ENCODE assay signal across 22 cellular contexts in the genomic region with DNA sequence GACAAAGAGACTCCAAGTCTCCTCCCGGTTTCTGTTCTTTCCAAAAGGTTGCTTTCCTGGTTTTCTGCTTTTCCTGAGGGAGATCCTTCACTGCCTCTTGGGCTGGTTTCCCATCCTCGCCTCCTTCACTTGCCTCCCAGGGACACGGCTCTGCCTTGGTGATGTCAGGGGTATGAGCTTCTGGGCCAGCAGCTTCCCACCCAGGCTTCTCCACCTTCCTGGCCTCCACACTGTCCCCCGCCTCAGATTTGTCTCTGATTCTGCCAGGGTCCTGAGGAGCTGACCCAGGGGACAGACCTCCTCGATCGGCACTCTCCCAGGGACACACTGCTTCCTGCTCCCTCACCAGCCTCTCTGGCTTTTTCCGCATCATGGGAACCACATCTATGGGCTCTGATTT. TPM values are rescaled to one million over a fixed set of nuclear protein-coding genes. Genes with fewer than 3 reads are reported as not detected.
DNase-seq lines count a peak whose midpoint lies in the region; ATAC-seq and TF ChIP-seq lines count a peak whose summit lies in the region.
"Had no signal": no experiment of that assay in that cellular context is flagged by ENCODE, and none has a peak within 500 bp of the region (broad histone marks: within the 10 kb centered on the region; RNA-seq: fewer than 3 reads in every experiment).

No MANE protein-coding gene starts in this region.

- ATAC-seq in natural killer cell = no peak
- no peak for ATAC-seq in natural killer cell treated with Interleukin-12 subunit alpha and Interleukin-12 subunit beta and Interleukin-15 and Interleukin-18, amount 100 ng/mL, for 72 hours
- no peak for ATAC-seq in WTC11
- ATAC-seq in stimulated activated naive B cell treated with anti-CD40 and anti-IgM and Interleukin-4, amounts not matched to agents 10 μg/mL and 1 μg/mL and 100 μg/mL, for 72 hours (replicated peaks) = no peak
- ATAC-seq in activated T-cell treated with anti-CD3 and anti-CD28 coated beads, Interleukin-2, amount 50 U/mL, for 72 hours (replicated peaks in 1 of 2) = no peak
- no peak for ATAC-seq in left ventricle myocardium superior
- ATAC-seq: Panc1 had no signal

- POLR2A ChIA-PET in WTC11 (lab: Charles Lee) = interaction anchor here (0.6 kb wide), 2 partner anchors 57 to 90 kb away, joined by 3 read pairs; no protein-coding TSS in a partner anchor

- no peak for TF ChIP-seq CTCF in natural killer cell (IDR thresholded peaks at IDR 0.05)
- TF ChIP-seq CTCF in WTC11 (IDR thresholded peaks at IDR 0.05) = no peak
- no peak for TF ChIP-seq CTCF in nephron progenitor cell (IDR thresholded peaks at IDR 0.05)

- H3K9me3 Mint-ChIP-seq in natural killer cell (no peaks in the 10 kb centered on the region), WTC11 (no peaks in the 10 kb centered on the region), nephron progenitor cell (no peaks in the 10 kb centered on the region)
- no peaks in the 10 kb centered on the region for H3K9me3 Mint-ChIP-seq in natural killer cell treated with Interleukin-12 subunit alpha and Interleukin-12 subunit beta and Interleukin-15 and Interleukin-18, amount 100 ng/mL, for 72 hours
- no peaks in the 10 kb centered on the region for H3K9me3 Mint-ChIP-seq in stimulated activated naive B cell treated with anti-CD40 and anti-IgM and Interleukin-4, amounts not matched to agents 10 μg/mL and 1 μg/mL and 100 μg/mL, for 72 hours
- H3K9me3 Mint-ChIP-seq in activated T-cell treated with anti-CD3 and anti-CD28 coated beads, Interleukin-2, amount 50 U/mL, for 72 hours = no peaks in the 10 kb centered on the region

- H3K36me3 Mint-ChIP-seq in natural killer cell (no peaks in the 10 kb centered on the region), WTC11 (no peaks in the 10 kb centered on the region), nephron progenitor cell (ENCODE audit: low read depth) (no peaks in the 10 kb centered on the region)
- H3K36me3 Mint-ChIP-seq in natural killer cell treated with Interleukin-12 subunit alpha and Interleukin-12 subunit beta and Interleukin-15 and Interleukin-18, amount 100 ng/mL, for 72 hours = no peaks in the 10 kb centered on the region
- H3K36me3 Mint-ChIP-seq in stimulated activated naive B cell treated with anti-CD40 and anti-IgM and Interleukin-4, amounts not matched to agents 10 μg/mL and 1 μg/mL and 100 μg/mL, for 72 hours = peaks cover 0 to 4% of the 10 kb centered on the region in 2 donors
- no peaks in the 10 kb centered on the region for H3K36me3 Mint-ChIP-seq in activated T-cell treated with anti-CD3 and anti-CD28 coated beads, Interleukin-2, amount 50 U/mL, for 72 hours (ENCODE audit: insufficient read depth in 2 of 2)
- H3K36me3 Mint-ChIP-seq: CD4-positive, CD25-positive, alpha-beta regulatory T cell had no signal

- CTCF ChIA-PET in WTC11 (lab: Charles Lee) = interaction anchor here (1.8 to 10.4 kb wide), 2 partner anchors 16 to 85 kb away, joined by 8 to 221 read pairs; partner anchors contain the start of gene GPR179

- DNase-seq in natural killer cell (no peak), WTC11 (ENCODE audit: low spot score) (no peak), nephron progenitor cell (no peak), HuH-7 (ENCODE audit: low spot score) (no peak), left ventricle myocardium superior (no peak)
- no peak for DNase-seq in natural killer cell treated with Interleukin-12 subunit alpha and Interleukin-12 subunit beta and Interleukin-15 and Interleukin-18, amount 100 ng/mL, for 72 hours (ENCODE audit: low spot score)
- DNase-seq in stimulated activated naive B cell treated with anti-CD40 and anti-IgM and Interleukin-4, amounts not matched to agents 10 μg/mL and 1 μg/mL and 100 μg/mL, for 72 hours = no peak
- DNase-seq in activated T-cell treated with anti-CD3 and anti-CD28 coated beads, Interleukin-2, amount 50 U/mL, for 72 hours = no peak
- DNase-seq: CD4-positive, CD25-positive, alpha-beta regulatory T cell; DMS 273 treated with DMSO at 0.1 percent for 48 hours; DND-41; KG1; NCI-H1092 treated with DMSO at 0.1 percent for 48 hours; NCI-H2029 treated with DMSO at 0.1 percent for 48 hours; NCI-H2171; NCI-H345; NCI-H524; NCI-H774; NK-92 treated with Interleukin-12 subunit alpha and Interleukin-12 subunit beta, amount 100 ng/mL, for 24 hours had no signal

- H3K27ac Mint-ChIP-seq in natural killer cell (peak overlapping the region; percentile 26 to 54), WTC11 (0 out of 2 replicates have a peak overlapping the region, but pooled peaks have one; percentile 54), nephron progenitor cell (peak overlapping the region; percentile 82)
- H3K27ac Mint-ChIP-seq in natural killer cell treated with Interleukin-12 subunit alpha and Interleukin-12 subunit beta and Interleukin-15 and Interleukin-18, amount 100 ng/mL, for 72 hours = no peak overlapping the region
- H3K27ac Mint-ChIP-seq in stimulated activated naive B cell treated with anti-CD40 and anti-IgM and Interleukin-4, amounts not matched to agents 10 μg/mL and 1 μg/mL and 100 μg/mL, for 72 hours = peak overlapping the region; percentile 52
- no peak overlapping the region for H3K27ac Mint-ChIP-seq in activated T-cell treated with anti-CD3 and anti-CD28 coated beads, Interleukin-2, amount 50 U/mL, for 72 hours
- H3K27ac Mint-ChIP-seq: B cell; CD4-positive, CD25-positive, alpha-beta regulatory T cell had no signal

- H3K4me1 Mint-ChIP-seq in natural killer cell (peaks cover 0 to 5% of the 10 kb centered on the region in 2 donors), WTC11 (peaks cover 35% of the 10 kb centered on the region), nephron progenitor cell (peaks cover 61% of the 10 kb centered on the region)
- peaks cover 0 to 6% of the 10 kb centered on the region in 2 donors for H3K4me1 Mint-ChIP-seq in natural killer cell treated with Interleukin-12 subunit alpha and Interleukin-12 subunit beta and Interleukin-15 and Interleukin-18, amount 100 ng/mL, for 72 hours (ENCODE audit: low read depth in 2 of 2)
- peaks cover 10 to 19% of the 10 kb centered on the region in 2 donors for H3K4me1 Mint-ChIP-seq in stimulated activated naive B cell treated with anti-CD40 and anti-IgM and Interleukin-4, amounts not matched to agents 10 μg/mL and 1 μg/mL and 100 μg/mL, for 72 hours
- peaks cover 25% of the 10 kb centered on the region for H3K4me1 Mint-ChIP-seq in activated T-cell treated with anti-CD3 and anti-CD28 coated beads, Interleukin-2, amount 50 U/mL, for 72 hours (ENCODE audit: low read depth)

- H3K4me3 Mint-ChIP-seq in natural killer cell (no peak overlapping the region), WTC11 (no peak overlapping the region), nephron progenitor cell (no peak overlapping the region)
- H3K4me3 Mint-ChIP-seq in natural killer cell treated with Interleukin-12 subunit alpha and Interleukin-12 subunit beta and Interleukin-15 and Interleukin-18, amount 100 ng/mL, for 72 hours = no peak overlapping the region
- H3K4me3 Mint-ChIP-seq in stimulated activated naive B cell treated with anti-CD40 and anti-IgM and Interleukin-4, amounts not matched to agents 10 μg/mL and 1 μg/mL and 100 μg/mL, for 72 hours = no peak overlapping the region
- no peak overlapping the region for H3K4me3 Mint-ChIP-seq in activated T-cell treated with anti-CD3 and anti-CD28 coated beads, Interleukin-2, amount 50 U/mL, for 72 hours
- H3K4me3 Mint-ChIP-seq: B cell; CD4-positive, CD25-positive, alpha-beta regulatory T cell had no signal

- intact Hi-C loops in natural killer cell (cut with micrococcal nuclease) = no loop called here
- intact Hi-C loops in left ventricle myocardium superior (cut with micrococcal nuclease) = no loop called here

- H3K27me3 Mint-ChIP-seq in natural killer cell (ENCODE audit: low read depth in 2 of 2) (peaks cover 1 to 10% of the 10 kb centered on the region in 2 donors), WTC11 (ENCODE audit: low read depth) (no peaks in the 10 kb centered on the region), nephron progenitor cell (ENCODE audit: low read depth, poor library complexity) (peaks cover 17% of the 10 kb centered on the region)
- H3K27me3 Mint-ChIP-seq in natural killer cell treated with Interleukin-12 subunit alpha and Interleukin-12 subunit beta and Interleukin-15 and Interleukin-18, amount 100 ng/mL, for 72 hours = peaks cover 0 to 14% of the 10 kb centered on the region in 2 donors
- H3K27me3 Mint-ChIP-seq in stimulated activated naive B cell treated with anti-CD40 and anti-IgM and Interleukin-4, amounts not matched to agents 10 μg/mL and 1 μg/mL and 100 μg/mL, for 72 hours = peaks cover 24% of the 10 kb centered on the region in 2 donors
- no peaks in the 10 kb centered on the region for H3K27me3 Mint-ChIP-seq in activated T-cell treated with anti-CD3 and anti-CD28 coated beads, Interleukin-2, amount 50 U/mL, for 72 hours (ENCODE audit: low read depth)
- H3K27me3 Mint-ChIP-seq: CD4-positive, CD25-positive, alpha-beta regulatory T cell had no signal

TF ChIP-seq in WTC11, 78 proteins besides CTCF, POLR2A, EP300 and RAD21 (continues in another document):
- TF ChIP-seq NFE2L1 (CRISPR knock-in tag; IDR thresholded peaks at IDR 0.05) = no peak

RNA-seq across cellular contexts. Expression of gene GPR179, which starts 14.5 kb away (rescaled TPM):
- total RNA-seq in natural killer cell = not detected
- under 1 TPM in 1 of 2 donors, not detected in 1; 0.10 TPM for total RNA-seq in natural killer cell treated with Interleukin-12 subunit alpha and Interleukin-12 subunit beta and Interleukin-15 and Interleukin-18, amount 100 ng/mL, for 72 hours
- total RNA-seq in WTC11 (2021) = 0.09 to 0.46 TPM (median 0.46 TPM) in 3 replicates
- total RNA-seq in activated T-cell treated with anti-CD3 and anti-CD28 coated beads, Interleukin-2, amount 50 U/mL, for 72 hours = under 1 TPM; 0.09 to 0.60 TPM
- not detected for total RNA-seq in left ventricle myocardium superior
- total RNA-seq: B cell, HT1080 had no signal

RNA-seq across cellular contexts. Expression of gene SOCS7, which starts 22.4 kb away (rescaled TPM):
- total RNA-seq in natural killer cell = 10 to 100 TPM; 13.6 to 31.8 (median 21.2) TPM
- 10 to 100 TPM; 14.2 to 29.7 TPM for total RNA-seq in natural killer cell treated with Interleukin-12 subunit alpha and Interleukin-12 subunit beta and Interleukin-15 and Interleukin-18, amount 100 ng/mL, for 72 hours
- 32.3 to 34.4 TPM (median 33.6 TPM) in 3 replicates for total RNA-seq in WTC11 (2021)
- 10 to 100 TPM; 35.7 to 44.7 TPM for total RNA-seq in activated T-cell treated with anti-CD3 and anti-CD28 coated beads, Interleukin-2, amount 50 U/mL, for 72 hours
- total RNA-seq in left ventricle myocardium superior = 15.2 TPM

RNA-seq across cellular contexts. Expression of gene MRPL45, which starts 32.3 kb away (rescaled TPM):
- total RNA-seq in natural killer cell (10 to 100 TPM; 11.5 to 14.2 (median 12.6) TPM), WTC11 (2021) (60.3 to 63.3 TPM (median 61.1 TPM) in 3 replicates), left ventricle myocardium superior (39.5 TPM)
- 10 to 100 TPM; 29.1 to 30.4 TPM for total RNA-seq in natural killer cell treated with Interleukin-12 subunit alpha and Interleukin-12 subunit beta and Interleukin-15 and Interleukin-18, amount 100 ng/mL, for 72 hours
- total RNA-seq in activated T-cell treated with anti-CD3 and anti-CD28 coated beads, Interleukin-2, amount 50 U/mL, for 72 hours = 10 to 100 TPM; 54.9 to 67.1 TPM

Comparison
In these comparisons a context has a peak if more than half of its experiments do, and no peak if none do; other contexts are left out.
1. H3K27ac Mint-ChIP-seq: peak in natural killer cell (2 of 2), WTC11 (single experiment), nephron progenitor cell (single experiment) and stimulated activated naive B cell treated with anti-CD40 and anti-IgM and Interleukin-4, amounts not matched to agents 10 μg/mL and 1 μg/mL and 100 μg/mL, for 72 hours (single experiment); none in natural killer cell treated with Interleukin-12 subunit alpha and Interleukin-12 subunit beta and Interleukin-15 and Interleukin-18, amount 100 ng/mL, for 72 hours (0 of 2) and activated T-cell treated with anti-CD3 and anti-CD28 coated beads, Interleukin-2, amount 50 U/mL, for 72 hours (single experiment).